In the genomic region with DNA sequence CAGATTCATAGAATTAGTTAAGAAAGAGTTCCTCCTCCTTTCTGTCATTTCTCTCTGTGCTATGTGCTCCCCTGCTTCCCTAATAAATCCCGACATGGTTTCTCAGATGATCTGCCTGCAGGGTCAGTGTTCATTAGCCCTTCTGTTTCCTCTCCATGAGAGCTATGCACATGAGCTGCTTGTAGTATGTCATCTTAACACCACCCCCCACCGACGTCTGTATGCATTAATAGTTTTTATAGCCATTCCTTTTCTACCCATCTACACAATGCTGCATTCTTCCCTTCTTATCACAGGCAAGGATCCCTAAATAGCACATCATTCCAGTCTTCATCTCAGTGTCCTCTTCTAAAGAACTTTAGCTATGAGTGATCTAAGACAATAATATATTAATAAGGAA, we compare ENCODE assay signal across 27 cellular contexts.
"Had no signal": no experiment of that assay in that cellular context is flagged by ENCODE, and none has a peak within 500 bp of the region (broad histone marks: within the 10 kb centered on the region; RNA-seq: fewer than 3 reads in every experiment).

No MANE protein-coding gene starts in this region.

- H3K4me3 ChIP-seq: neural progenitor cell, ovary, psoas muscle, right lobe of liver, sigmoid colon, stomach, thoracic aorta, thyroid gland, tibial nerve, upper lobe of left lung, vagina had no signal

- H3K4me3 Mint-ChIP-seq: nephron; neural progenitor cell; stimulated activated effector memory CD8-positive, alpha-beta T cell treated with anti-CD3 and anti-CD28 coated beads, Interleukin-12 subunit alpha, Interleukin-12 subunit beta, amount 100 ng/mL, for 72 hours; stimulated activated naive B cell treated with anti-CD40 and anti-IgM and Interleukin-4, amounts not matched to agents 10 μg/mL and 1 μg/mL and 100 μg/mL, for 72 hours; stimulated activated naive CD8-positive, alpha-beta T cell treated with anti-CD3 and anti-CD28 coated beads, Interleukin-15, Interleukin-2, amounts not matched to agents 100 ng/mL and 50 ng/mL, for 24 hours had no signal

- H3K36me3 ChIP-seq: neural progenitor cell, ovary, right lobe of liver, sigmoid colon, stomach, thoracic aorta, thyroid gland, tibial nerve, upper lobe of left lung, vagina had no signal

- H3K9me3 ChIP-seq: ovary, psoas muscle, right lobe of liver, sigmoid colon, thoracic aorta, thyroid gland, tibial nerve, upper lobe of left lung, vagina had no signal

- H3K27me3 ChIP-seq: neural progenitor cell, ovary, right lobe of liver, sigmoid colon, stomach, thyroid gland, tibial nerve, upper lobe of left lung, vagina had no signal

- H3K27me3 Mint-ChIP-seq: progenitor cell of endocrine pancreas; stimulated activated naive B cell treated with anti-CD40 and anti-IgM and Interleukin-4, amounts not matched to agents 10 μg/mL and 1 μg/mL and 100 μg/mL, for 72 hours; stimulated activated naive CD8-positive, alpha-beta T cell treated with anti-CD3 and anti-CD28 coated beads, Interleukin-15, Interleukin-2, amounts not matched to agents 100 ng/mL and 50 ng/mL, for 24 hours had no signal

- H3K36me3 Mint-ChIP-seq: neural progenitor cell; stimulated activated effector memory CD8-positive, alpha-beta T cell treated with anti-CD3 and anti-CD28 coated beads, Interleukin-12 subunit alpha, Interleukin-12 subunit beta, amount 100 ng/mL, for 72 hours; stimulated activated naive B cell treated with anti-CD40 and anti-IgM and Interleukin-4, amounts not matched to agents 10 μg/mL and 1 μg/mL and 100 μg/mL, for 72 hours had no signal

- H3K4me1 ChIP-seq: neural progenitor cell, parathyroid adenoma, psoas muscle, right lobe of liver, sigmoid colon, stomach, thyroid gland, tibial nerve, upper lobe of left lung, vagina had no signal

- DNase-seq: occipital lobe; ovary; posterior cingulate gyrus; psoas muscle; right cardiac atrium; right lobe of liver; sigmoid colon; small intestine; stimulated activated CD4-positive, alpha-beta T cell treated with anti-CD3 and anti-CD28 coated beads, Interleukin-15, amount 100 ng/mL, for 24 hours; stimulated activated CD4-positive, alpha-beta T cell treated with anti-CD3 and anti-CD28 coated beads, Interleukin-2, amount 100 ng/mL, for 24 hours; stimulated activated CD4-positive, alpha-beta T cell treated with anti-CD3 and anti-CD28 coated beads, Interleukin-2, amount 100 ng/mL, for 48 hours; stimulated activated CD4-positive, alpha-beta T cell treated with anti-CD3 and anti-CD28 coated beads, Interleukin-4, amount 100 ng/mL, for 24 hours; stimulated activated naive B cell treated with anti-CD40 and anti-IgM and Interleukin-4, amounts not matched to agents 10 μg/mL and 1 μg/mL and 100 μg/mL, for 72 hours; stimulated activated naive CD4-positive, alpha-beta T cell treated with Interleukin-2 at 50 U/mL for 16 hours; stomach; thyroid gland; trophoblast cell; upper lobe of left lung had no signal

- H3K27ac Mint-ChIP-seq: nephron; neural progenitor cell; progenitor cell of endocrine pancreas; stimulated activated effector memory CD8-positive, alpha-beta T cell treated with anti-CD3 and anti-CD28 coated beads, Interleukin-12 subunit alpha, Interleukin-12 subunit beta, amount 100 ng/mL, for 72 hours; stimulated activated naive B cell treated with anti-CD40 and anti-IgM and Interleukin-4, amounts not matched to agents 10 μg/mL and 1 μg/mL and 100 μg/mL, for 72 hours; stimulated activated naive CD8-positive, alpha-beta T cell treated with anti-CD3 and anti-CD28 coated beads, Interleukin-15, Interleukin-2, amounts not matched to agents 100 ng/mL and 50 ng/mL, for 24 hours had no signal

- H3K4me1 Mint-ChIP-seq: nephron; stimulated activated effector memory CD8-positive, alpha-beta T cell treated with anti-CD3 and anti-CD28 coated beads, Interleukin-12 subunit alpha, Interleukin-12 subunit beta, amount 100 ng/mL, for 72 hours; stimulated activated naive B cell treated with anti-CD40 and anti-IgM and Interleukin-4, amounts not matched to agents 10 μg/mL and 1 μg/mL and 100 μg/mL, for 72 hours had no signal

- ATAC-seq: psoas muscle; right cardiac atrium; right lobe of liver; stimulated activated effector memory CD8-positive, alpha-beta T cell treated with anti-CD3 and anti-CD28 coated beads, Interleukin-12 subunit alpha, Interleukin-12 subunit beta, amount 100 ng/mL, for 72 hours; stimulated activated naive B cell treated with anti-CD40 and anti-IgM and Interleukin-4, amounts not matched to agents 10 μg/mL and 1 μg/mL and 100 μg/mL, for 72 hours had no signal

- H3K27ac ChIP-seq: neural progenitor cell, ovary, parathyroid adenoma, psoas muscle, right lobe of liver, sigmoid colon, stomach, thoracic aorta, thyroid gland, tibial nerve, upper lobe of left lung, vagina had no signal
